In genomic region chr2:48414980-48415764, GRCh38 we compare ENCODE assay signal across 8 cellular contexts.
DNase-seq lines count a peak whose midpoint lies in the region; ATAC-seq lines count a peak whose summit lies in the region.

No MANE protein-coding gene starts in this region.

- DNase-seq in CD1c-positive myeloid dendritic cell (ENCODE audit: extremely low spot score) (peak; percentile 82), HuH-7.5 (ENCODE audit: low spot score) (peak; percentile 50), cerebellar cortex (ENCODE audit: low spot score) (peak; percentile 99), midbrain (lab: John Stamatoyannopoulos, UW) (peak; percentile 84), activated T-cell treated with anti-CD3 and anti-CD28 coated beads for 4 hours (no peak), NCI-H2196 (lab: John Stamatoyannopoulos, UW; ENCODE audit: unreplicated experiment) (no peak)

- ATAC-seq in HG03439 (IDR thresholded peaks at IDR 0.05; ENCODE audit: unreplicated experiment) (no peak), HG03025 (IDR thresholded peaks at IDR 0.05; ENCODE audit: low FRiP score, unreplicated experiment) (no peak)

Comparison
In these comparisons a context has a peak if more than half of its experiments do, and no peak if none do; other contexts are left out.
1. DNase-seq: peak in CD1c-positive myeloid dendritic cell (single experiment), HuH-7.5 (single experiment), cerebellar cortex (single experiment) and midbrain (single experiment); none in activated T-cell treated with anti-CD3 and anti-CD28 coated beads for 4 hours (single experiment) and NCI-H2196 (single experiment).